Comparison of ENCODE assay signal across 9 cellular contexts in genomic region chr1:64675718-64676345, GRCh38.
DNase-seq lines count a peak whose midpoint lies in the region; ATAC-seq, FAIRE-seq and TF ChIP-seq lines count a peak whose summit lies in the region.
"Had no signal": no experiment of that assay in that cellular context is flagged by ENCODE, and none has a peak within 500 bp of the region (broad histone marks: within the 10 kb centered on the region; RNA-seq: fewer than 3 reads in every experiment).

No MANE protein-coding gene starts in this region.

- H3K27me3 ChIP-seq in H1 (replicated peaks in 1 of 4; ENCODE audit: control insufficient read depth in 3 of 4, extremely low read depth in 1 of 4, insufficient read depth in 3 of 4, low read length in 3 of 4): no peaks in the 10 kb centered on the region
- H3K27me3 ChIP-seq in prostate gland (replicated peaks; ENCODE audit: insufficient read depth): no peaks in the 10 kb centered on the region

- DNase-seq in NCI-H146 (lab: John Stamatoyannopoulos, UW) (peak; percentile 14), NCI-H146 treated with DMSO at 0.1 percent for 48 hours (lab: John Stamatoyannopoulos, UW; ENCODE audit: unreplicated experiment) (no peak), NCI-H1694 treated with DMSO at 0.1 percent for 48 hours (lab: John Stamatoyannopoulos, UW) (peak; percentile 15), H1 (ENCODE audit: low read depth in 1 of 2, low spot score in 2 of 2) (no peak), prostate gland (ENCODE audit: low spot score) (no peak), GM12892 (ENCODE audit: insufficient read length) (no peak), C1 segment of cervical spinal cord (lab: John Stamatoyannopoulos, UW) (no peak)

- H3K4me3 ChIP-seq in H1 (ENCODE audit: extremely low read depth in 1 of 4, insufficient read depth in 2 of 4, low read depth in 3 of 4, low read length in 4 of 4) (no peak overlapping the region), prostate gland (no peak overlapping the region)
- H3K4me3 ChIP-seq: skin epidermis had no signal

- H2AFZ ChIP-seq in H1 (ENCODE audit: low read length): no peak overlapping the region

- H4K8ac ChIP-seq in H1 (ENCODE audit: extremely low read depth, insufficient read depth, low read length): no peak overlapping the region

- H3K4me1 ChIP-seq in H1 (replicated peaks in 1 of 4; ENCODE audit: control insufficient read depth in 3 of 4, insufficient read depth in 4 of 4, low read length in 3 of 4) (no peaks in the 10 kb centered on the region), prostate gland (replicated peaks) (no peaks in the 10 kb centered on the region)

- WGBS in H1 (ENCODE audit: extremely low coverage in 1 of 2, insufficient coverage in 1 of 2, insufficient read length in 1 of 2, insufficient replicate concordance in 2 of 2, low coverage in 1 of 2, low lambda C conversion rate in 2 of 2, missing lambda C conversion rate in 1 of 2), 2 experiments: 83% methylated on average over 4 of the region's 4 CpGs; no CpG with 5 or more reads in 1 of the 2 experiments
- WGBS in prostate gland: 67% methylated on average over 4 of the region's 4 CpGs

- H3K9ac ChIP-seq in H1 (replicated peaks in 1 of 4; ENCODE audit: extremely low read depth in 1 of 4, low read depth in 3 of 4, low read length in 3 of 4): no peak overlapping the region

- FAIRE-seq in H1 (lab: Jason Lieb, UNC): no peak
- FAIRE-seq in GM12892 (lab: Jason Lieb, UNC): no peak

- TF ChIP-seq RAD21 in H1 (IDR thresholded peaks at IDR 0.05 in 1 of 2, conservative IDR thresholded peaks at IDR 0.05 in 1 of 2; ENCODE audit: low read depth in 2 of 2, low read length in 2 of 2): peak; percentile 22 to 31; a peak in 2 of 4 replicates

- CTCF ChIA-PET in H1 (lab: Charles Lee; ENCODE audit: partially characterized antibody): interaction anchor here (0.6 to 5.0 kb wide), 41 partner anchors 10 to 512 kb away, joined by 3 to 72 read pairs (median 4); no protein-coding TSS in a partner anchor

- H2AK5ac ChIP-seq in H1 (ENCODE audit: low read depth, low read length): no peak overlapping the region

- H3K23me2 ChIP-seq in H1 (ENCODE audit: low read depth, low read length): no peaks in the 10 kb centered on the region

- peaks cover 2 to 4% of the 10 kb centered on the region in 2 experiments for H4K20me1 ChIP-seq in H1 (replicated peaks in 1 of 2; ENCODE audit: control insufficient read depth in 1 of 2, insufficient read depth in 2 of 2, low read length in 2 of 2)

- H3K56ac ChIP-seq in H1 (replicated peaks; ENCODE audit: insufficient read length, low read depth, low read length): no peak overlapping the region

- no peak overlapping the region for H2BK5ac ChIP-seq in H1 (ENCODE audit: low read depth, low read length)

- H3K79me1 ChIP-seq in H1 (ENCODE audit: low read depth, low read length): no peaks in the 10 kb centered on the region

- H3K27ac ChIP-seq in H1 (ENCODE audit: low read depth, low read length) (no peak overlapping the region), prostate gland (no peak overlapping the region)
- H3K27ac ChIP-seq: skin epidermis had no signal

- no peak for TF ChIP-seq EP300 in H1 (IDR thresholded peaks at IDR 0.05; ENCODE audit: borderline replicate concordance in 1 of 2, low read depth in 2 of 2, low read length in 2 of 2)

- no peaks in the 10 kb centered on the region for H3K9me3 ChIP-seq in H1 (ENCODE audit: insufficient read depth in 2 of 2, low read depth in 1 of 2, low read length in 1 of 2)
- H3K9me3 ChIP-seq in prostate gland: no peaks in the 10 kb centered on the region

- no peak for ATAC-seq in HG03460 (IDR thresholded peaks at IDR 0.05; ENCODE audit: unreplicated experiment)

- H2BK120ac ChIP-seq in H1 (replicated peaks; ENCODE audit: low read depth, low read length): no peak overlapping the region

- H3K4me2 ChIP-seq in H1 (ENCODE audit: insufficient read depth in 1 of 2, low read depth in 2 of 2, low read length in 2 of 2): no peak overlapping the region

- TF ChIP-seq CTCF in H1 (IDR thresholded peaks at IDR 0.05; ENCODE audit: control extremely low read depth in 1 of 3, insufficient read depth in 1 of 3, low read depth in 1 of 3, low read length in 3 of 3) (peak in 1 of 3 experiments; percentile 56; a peak in 1 of 4 replicates), prostate gland (IDR thresholded peaks at IDR 0.05) (peak in 3 of 4 experiments; percentile 35 to 47 (median 40))

- TF ChIP-seq POLR2A in H1 (IDR thresholded peaks at IDR 0.05; ENCODE audit: control extremely low read depth in 1 of 2, low read depth in 2 of 2, low read length in 2 of 2) (no peak), prostate gland (IDR thresholded peaks at IDR 0.05) (no peak), GM12892 (IDR thresholded peaks at IDR 0.05; ENCODE audit: low read depth, low read length) (no peak)

- H3K79me2 ChIP-seq in H1 (ENCODE audit: control insufficient read depth in 1 of 2, insufficient read depth in 2 of 2, low read length in 2 of 2): no peaks in the 10 kb centered on the region

- H3K18ac ChIP-seq in H1 (ENCODE audit: extremely low read depth, low read length): no peak overlapping the region

- peaks cover 25 to 97% (median 71%) of the 10 kb centered on the region in 4 experiments for H3K36me3 ChIP-seq in H1 (ENCODE audit: control insufficient read depth in 2 of 4, insufficient read depth in 4 of 4, low read length in 3 of 4)
- H3K36me3 ChIP-seq in prostate gland: no peaks in the 10 kb centered on the region

- intact Hi-C loops in prostate gland (cut with DNase I): loop anchor here (5.0 kb wide), 1 partner anchor 209 kb away; no protein-coding TSS in a partner anchor

- no peak overlapping the region for H3K23ac ChIP-seq in H1 (ENCODE audit: insufficient read length)

- POLR2A ChIA-PET in H1 (lab: Charles Lee; ENCODE audit: partially characterized antibody): no interaction called here

- no peak overlapping the region for H3K4ac ChIP-seq in H1 (replicated peaks; ENCODE audit: insufficient read length, low read depth, low read length)

- H2BK12ac ChIP-seq in H1 (ENCODE audit: low read depth, low read length): no peak overlapping the region

- no peak overlapping the region for H4K91ac ChIP-seq in H1 (replicated peaks; ENCODE audit: insufficient read length, low read length)

- no peak overlapping the region for H2BK20ac ChIP-seq in H1 (ENCODE audit: low read length)

- H3K14ac ChIP-seq in H1 (ENCODE audit: insufficient read length): no peak overlapping the region

- no peak overlapping the region for H2BK15ac ChIP-seq in H1 (ENCODE audit: low read length)

- H4K5ac ChIP-seq in H1 (ENCODE audit: insufficient read length, low read depth, low read length): no peak overlapping the region

TF ChIP-seq in H1, 55 proteins besides CTCF, POLR2A, EP300 and RAD21 (continues in another document):
- TF ChIP-seq HDAC6 (IDR thresholded peaks at IDR 0.05; ENCODE audit: low read depth, low read length): no peak
- no peak for TF ChIP-seq SP1 (IDR thresholded peaks at IDR 0.05; ENCODE audit: low read depth, low read length)
- TF ChIP-seq MAFK (IDR thresholded peaks at IDR 0.05; ENCODE audit: low read depth, low read length): no peak
- no peak for TF ChIP-seq HDAC2 (IDR thresholded peaks at IDR 0.05; ENCODE audit: borderline replicate concordance in 1 of 2, low read depth in 2 of 2, low read length in 2 of 2)
- no peak for TF ChIP-seq BACH1 (IDR thresholded peaks at IDR 0.05; ENCODE audit: low read length)

Comparison
In these comparisons a context has a peak if more than half of its experiments do, and no peak if none do; other contexts are left out.
1. DNase-seq: peak in NCI-H146 (single experiment) and NCI-H1694 treated with DMSO at 0.1 percent for 48 hours (single experiment); none in NCI-H146 treated with DMSO at 0.1 percent for 48 hours (single experiment), H1 (0 of 2), prostate gland (single experiment), GM12892 (single experiment) and C1 segment of cervical spinal cord (0 of 14).